ENCODE assay signal across 15 cellular contexts in genomic region chr5:159820692-159821091, GRCh38.
DNase-seq lines count a peak whose midpoint lies in the region; ATAC-seq, FAIRE-seq and TF ChIP-seq lines count a peak whose summit lies in the region.
"Had no signal": no experiment of that assay in that cellular context is flagged by ENCODE, and none has a peak within 500 bp of the region (broad histone marks: within the 10 kb centered on the region; RNA-seq: fewer than 3 reads in every experiment).

No MANE protein-coding gene starts in this region.

- no peak for TF ChIP-seq CTCF in left ventricle myocardium inferior (IDR thresholded peaks at IDR 0.05; ENCODE audit: borderline replicate concordance)
- no peak for TF ChIP-seq CTCF in gastroesophageal sphincter (IDR thresholded peaks at IDR 0.05)
- no peak for TF ChIP-seq CTCF in stomach (IDR thresholded peaks at IDR 0.05)
- no peak for TF ChIP-seq CTCF in left lung (IDR thresholded peaks at IDR 0.05)
- no peak for TF ChIP-seq CTCF in kidney (IDR thresholded peaks at IDR 0.05; ENCODE audit: borderline replicate concordance, extremely low read depth, insufficient read depth)

- H3K36me3 ChIP-seq in left ventricle myocardium inferior (no peaks in the 10 kb centered on the region), gastroesophageal sphincter (no peaks in the 10 kb centered on the region), stomach (no peaks in the 10 kb centered on the region), left lung (no peaks in the 10 kb centered on the region), kidney (ENCODE audit: control insufficient read depth in 1 of 2, insufficient read depth in 2 of 2, low read length in 2 of 2) (no peaks in the 10 kb centered on the region)
- H3K36me3 ChIP-seq: BLaER1 treated with 17β-estradiol and CSF1 and Interleukin-3, amounts not matched to agents 10 nM and 100 nM; HAP-1 had no signal

- H3K4me1 ChIP-seq in left ventricle myocardium inferior = peaks cover 5% of the 10 kb centered on the region
- peaks cover 0 to 17% (median 2%) of the 10 kb centered on the region in 3 donors for H3K4me1 ChIP-seq in gastroesophageal sphincter
- H3K4me1 ChIP-seq in stomach = peaks cover 0 to 28% (median 15%) of the 10 kb centered on the region in 4 donors
- peaks cover 3 to 9% of the 10 kb centered on the region in 2 donors for H3K4me1 ChIP-seq in left lung
- peaks cover 0 to 2% of the 10 kb centered on the region in 2 donors for H3K4me1 ChIP-seq in kidney (ENCODE audit: control insufficient read depth in 1 of 2, insufficient read depth in 1 of 2, low read depth in 1 of 2, low read length in 2 of 2)
- H3K4me1 ChIP-seq: BLaER1 treated with 17β-estradiol and CSF1 and Interleukin-3, amounts not matched to agents 10 nM and 100 nM; HAP-1 had no signal

- TF ChIP-seq EP300 in gastroesophageal sphincter (IDR thresholded peaks at IDR 0.05) (no peak), stomach (IDR thresholded peaks at IDR 0.05) (no peak)

- no peak overlapping the region for H3K9ac ChIP-seq in kidney (ENCODE audit: low read length in 2 of 2)
- H3K9ac ChIP-seq: BLaER1 treated with 17β-estradiol and CSF1 and Interleukin-3, amounts not matched to agents 10 nM and 100 nM had no signal

- FAIRE-seq in kidney (lab: Jason Lieb, UNC) = no peak
- FAIRE-seq: GM19239 had no signal

- TF ChIP-seq POLR2A in gastroesophageal sphincter (IDR thresholded peaks at IDR 0.05) = no peak
- TF ChIP-seq POLR2A in stomach (IDR thresholded peaks at IDR 0.05) = no peak

- H3K27me3 ChIP-seq in left ventricle myocardium inferior (ENCODE audit: low read depth) (peaks cover 11% of the 10 kb centered on the region), gastroesophageal sphincter (peaks cover 7% of the 10 kb centered on the region), stomach (no peaks in the 10 kb centered on the region), left lung (no peaks in the 10 kb centered on the region)
- H3K27me3 ChIP-seq: BLaER1 treated with 17β-estradiol and CSF1 and Interleukin-3, amounts not matched to agents 10 nM and 100 nM had no signal

- intact Hi-C loops in left ventricle myocardium inferior (cut with micrococcal nuclease) = no loop called here
- intact Hi-C loops in Right ventricle myocardium superior (cut with DNase I) = no loop called here
- intact Hi-C loops in stomach (cut with DNase I; ENCODE audit: low total_unique reads) = no loop called here
- intact Hi-C loops in left lung (cut with DNase I) = no loop called here
- intact Hi-C loops in kidney (cut with DNase I) = no loop called here

- ATAC-seq in Right ventricle myocardium superior (ENCODE audit: poor library complexity) (no peak), gastroesophageal sphincter (no peak), left lung (no peak)

- no peak for DNase-seq in left ventricle myocardium inferior
- DNase-seq in Right ventricle myocardium superior = no peak
- no peak for DNase-seq in stomach
- no peak for DNase-seq in left lung
- no peak for DNase-seq in kidney
- DNase-seq in H4 (ENCODE audit: low spot score) = no peak
- DNase-seq: CD4-positive, CD25-positive, alpha-beta regulatory T cell; DMS53; GF-D8; GOT3 had no signal

- WGBS in gastroesophageal sphincter (ENCODE audit: low coverage in 1 of 2), 2 donors = 79 to 80% methylated on average over 1 to 2 of the region's 3 CpGs
- WGBS in stomach, 5 donors = 89 to 95% (median 92%) methylated on average over 3 of the region's 3 CpGs

- no peak overlapping the region for H3K4me3 ChIP-seq in left ventricle myocardium inferior
- no peak overlapping the region for H3K4me3 ChIP-seq in gastroesophageal sphincter
- H3K4me3 ChIP-seq in stomach = no peak overlapping the region
- H3K4me3 ChIP-seq in left lung = no peak overlapping the region
- no peak overlapping the region for H3K4me3 ChIP-seq in kidney (ENCODE audit: low read length in 2 of 2)
- H3K4me3 ChIP-seq: BLaER1 treated with 17β-estradiol and CSF1 and Interleukin-3, amounts not matched to agents 10 nM and 100 nM; HAP-1 had no signal

- H3K27ac ChIP-seq in left ventricle myocardium inferior (replicated peaks) = peak overlapping the region; percentile 84
- peak overlapping the region in 3 of 4 donors; percentile 11 to 78 (median 71) for H3K27ac ChIP-seq in gastroesophageal sphincter
- peak overlapping the region; percentile 35 to 86 (median 78) for H3K27ac ChIP-seq in stomach
- no peak overlapping the region for H3K27ac ChIP-seq in left lung
- H3K27ac ChIP-seq in kidney (ENCODE audit: low read depth in 2 of 2, low read length in 2 of 2) = no peak overlapping the region
- H3K27ac ChIP-seq: 22Rv1; BLaER1 treated with 17β-estradiol and CSF1 and Interleukin-3, amounts not matched to agents 10 nM and 100 nM had no signal

- H3K9me3 ChIP-seq in left ventricle myocardium inferior (replicated peaks) (no peaks in the 10 kb centered on the region), gastroesophageal sphincter (no peaks in the 10 kb centered on the region), stomach (no peaks in the 10 kb centered on the region), left lung (no peaks in the 10 kb centered on the region), kidney (ENCODE audit: control insufficient read depth in 1 of 2, low read length in 2 of 2) (no peaks in the 10 kb centered on the region)
- H3K9me3 ChIP-seq: BLaER1 treated with 17β-estradiol and CSF1 and Interleukin-3, amounts not matched to agents 10 nM and 100 nM; HAP-1 had no signal

Comparison
In these comparisons a context has a peak if more than half of its experiments do, and no peak if none do; other contexts are left out.
1. H3K27ac ChIP-seq: peak in left ventricle myocardium inferior (single experiment), gastroesophageal sphincter (3 of 4) and stomach (5 of 5); none in left lung (0 of 2) and kidney (0 of 2).